8 cellular contexts compared by ENCODE assay signal in the genomic region with DNA sequence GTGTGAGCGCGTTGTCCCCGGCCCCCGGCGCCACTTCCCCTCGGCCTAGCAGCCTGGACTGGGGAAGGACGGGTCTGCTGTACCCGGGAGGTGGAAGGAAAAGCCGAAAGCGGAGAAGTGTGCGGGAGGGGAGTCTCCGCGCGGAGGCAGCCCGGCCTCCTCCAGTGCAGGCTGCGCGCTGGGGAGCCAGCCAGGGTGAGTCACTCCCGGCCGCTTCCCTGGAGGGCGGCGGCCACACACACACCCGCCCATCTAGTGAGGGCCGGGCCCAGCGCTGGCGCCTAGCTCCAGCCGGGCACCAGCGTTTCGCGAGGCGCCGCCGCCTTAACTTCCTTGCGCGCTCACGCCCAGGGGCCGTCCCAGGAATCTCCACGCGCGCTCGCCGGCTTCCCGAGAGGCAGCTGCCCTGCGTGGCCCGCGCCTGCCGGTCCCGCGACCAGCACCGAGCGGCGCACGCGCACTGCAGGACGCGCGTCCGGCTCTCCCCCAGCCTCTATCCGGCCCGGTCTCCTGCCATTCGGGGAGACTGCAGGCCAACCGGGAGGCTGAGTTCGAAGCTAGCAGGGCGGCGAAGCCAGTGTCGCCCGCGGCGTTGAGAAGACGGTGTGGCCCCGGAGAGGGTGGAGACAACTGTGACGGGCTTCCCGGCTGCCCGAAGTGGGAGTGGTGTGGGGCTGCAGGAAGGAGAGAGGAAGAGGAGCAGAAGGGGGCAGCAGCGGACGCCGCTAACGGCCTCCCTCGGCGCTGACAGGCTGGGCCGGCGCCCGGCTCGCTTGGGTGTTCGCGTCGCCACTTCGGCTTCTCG. TPM values are rescaled to one million over a fixed set of nuclear protein-coding genes. Genes with fewer than 3 reads are reported as not detected.
DNase-seq lines count a peak whose midpoint lies in the region; ATAC-seq and TF ChIP-seq lines count a peak whose summit lies in the region.

A gene (plus strand): TSS at position 702 of the 805 bp plus-strand sequence. CDS start 36,716 bp downstream, outside the sequence.

- peaks cover 17% of the 10 kb centered on the region for H3K4me1 ChIP-seq in GM23338 (ENCODE audit: insufficient read depth)

- peak within 1 kb of the TSS; percentile 82; the same call in 1 of the 2 replicates for H3K27ac Mint-ChIP-seq in GM23338

- H3K27me3 Mint-ChIP-seq in GM23338 (ENCODE audit: insufficient read depth, low read depth, poor library complexity), result peaks cover 12% of the 10 kb centered on the region

- H3K4me1 Mint-ChIP-seq in GM23338, result peaks cover 16% of the 10 kb centered on the region

- H3K36me3 Mint-ChIP-seq in GM23338 (ENCODE audit: low read depth), result no peaks in the 10 kb centered on the region; the same call in 2 of the 3 replicates

- no peaks in the 10 kb centered on the region; the same call in 2 of the 3 replicates for H3K9me3 Mint-ChIP-seq in GM23338

- H3K4me3 ChIP-seq in GM23338, result peak within 1 kb of the TSS; percentile 80

- peaks cover 18% of the 10 kb centered on the region for H3K27me3 ChIP-seq in GM23338 (ENCODE audit: insufficient read depth)

- no peaks in the 10 kb centered on the region for H3K36me3 ChIP-seq in GM23338 (ENCODE audit: insufficient read depth)

- H3K4me2 ChIP-seq in GM23338, result peak within 1 kb of the TSS; percentile 96

- peak; percentile 22 to 61; a peak in 2 of 4 replicates for TF ChIP-seq CTCF in GM23338 (conservative IDR thresholded peaks at IDR 0.05; ENCODE audit: low read depth in 2 of 2)

- DNase-seq in ELR (ENCODE audit: low read depth) (peak; percentile 94), GM23338 (ENCODE audit: low spot score) (peak; percentile 90), LHCN-M2 (ENCODE audit: low read depth) (peak; percentile 91), SIG-M5 (lab: John Stamatoyannopoulos, UW) (peak; percentile 70), activated gamma-delta T cell treated with Interleukin-2 at 50 U/mL for 16 hours (peak; percentile 72), foreskin melanocyte (peak; percentile 94), non-pigmented ciliary epithelial cell (ENCODE audit: low read depth) (peak; percentile 66), superior temporal gyrus (ENCODE audit: extremely low spot score) (peak; percentile 82)

- H3K79me2 ChIP-seq in GM23338 (replicated peaks; ENCODE audit: insufficient read depth), result peaks cover 8% of the 10 kb centered on the region

- H3K27ac ChIP-seq in GM23338 (ENCODE audit: low read depth), result peak within 1 kb of the TSS; percentile 83; the same call in 1 of the 2 replicates

- H3K4me3 Mint-ChIP-seq in GM23338, result peak within 1 kb of the TSS; percentile 91

- H4K20me1 ChIP-seq in GM23338 (replicated peaks; ENCODE audit: insufficient read depth), result no peaks in the 10 kb centered on the region; the same call in 1 of the 2 replicates

- H3F3A ChIP-seq in GM23338 (replicated peaks; ENCODE audit: low read depth), result no peaks in the 10 kb centered on the region; the same call in 1 of the 2 replicates

- H3K9me2 ChIP-seq in GM23338 (ENCODE audit: insufficient read depth), result no peaks in the 10 kb centered on the region

- peak within 1 kb of the TSS; percentile 98 for H2AFZ ChIP-seq in GM23338

- ATAC-seq in GM23338, result peak; percentile 85

TF ChIP-seq in GM23338, 12 proteins besides CTCF, POLR2A, EP300 and RAD21:
- TF ChIP-seq, protein P1, sequence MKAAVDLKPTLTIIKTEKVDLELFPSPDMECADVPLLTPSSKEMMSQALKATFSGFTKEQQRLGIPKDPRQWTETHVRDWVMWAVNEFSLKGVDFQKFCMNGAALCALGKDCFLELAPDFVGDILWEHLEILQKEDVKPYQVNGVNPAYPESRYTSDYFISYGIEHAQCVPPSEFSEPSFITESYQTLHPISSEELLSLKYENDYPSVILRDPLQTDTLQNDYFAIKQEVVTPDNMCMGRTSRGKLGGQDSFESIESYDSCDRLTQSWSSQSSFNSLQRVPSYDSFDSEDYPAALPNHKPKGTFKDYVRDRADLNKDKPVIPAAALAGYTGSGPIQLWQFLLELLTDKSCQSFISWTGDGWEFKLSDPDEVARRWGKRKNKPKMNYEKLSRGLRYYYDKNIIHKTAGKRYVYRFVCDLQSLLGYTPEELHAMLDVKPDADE (IDR thresholded peaks at IDR 0.05), result peak; percentile 40; the same call in 1 of the 2 replicates
- TF ChIP-seq POLR2AphosphoS5 (IDR thresholded peaks at IDR 0.05; ENCODE audit: low read depth) (peak; percentile 74), EZH2 (IDR thresholded peaks at IDR 0.05; ENCODE audit: low read depth, unreplicated experiment) (no peak), ZNF114 (CRISPR knock-in tag; IDR thresholded peaks at IDR 0.05) (no peak), CREB1 (CRISPR knock-in tag; IDR thresholded peaks at IDR 0.05; ENCODE audit: low read depth) (no peak; the same call in 1 of the 2 replicates)

RNA-seq across cellular contexts. Expression of the gene that starts here (rescaled TPM):
- total RNA-seq in GM23338 (2014; rRNA removed; shearing (Covaris generic)), result 1.5 and 3.0 TPM in 2 replicates
- 0.52 and 1.1 TPM in 2 replicates for polyA plus RNA-seq in GM23338 (2016; fragmentation: Nextera tagmentation; extraction: Ambion mirVana)
- 9.0 and 9.6 TPM in 2 replicates for total RNA-seq in LHCN-M2 (2014; rRNA removed)
- polyA plus RNA-seq in LHCN-M2 (2012), result 1.8 TPM

Comparison
In these comparisons a context has a peak if more than half of its experiments do, and no peak if none do; other contexts are left out.
1. Peak in every context shown above with its lines: DNase-seq, ATAC-seq, H3K4me3 ChIP-seq and H3K27ac ChIP-seq.